8 cellular contexts compared by ENCODE assay signal in the genomic region with DNA sequence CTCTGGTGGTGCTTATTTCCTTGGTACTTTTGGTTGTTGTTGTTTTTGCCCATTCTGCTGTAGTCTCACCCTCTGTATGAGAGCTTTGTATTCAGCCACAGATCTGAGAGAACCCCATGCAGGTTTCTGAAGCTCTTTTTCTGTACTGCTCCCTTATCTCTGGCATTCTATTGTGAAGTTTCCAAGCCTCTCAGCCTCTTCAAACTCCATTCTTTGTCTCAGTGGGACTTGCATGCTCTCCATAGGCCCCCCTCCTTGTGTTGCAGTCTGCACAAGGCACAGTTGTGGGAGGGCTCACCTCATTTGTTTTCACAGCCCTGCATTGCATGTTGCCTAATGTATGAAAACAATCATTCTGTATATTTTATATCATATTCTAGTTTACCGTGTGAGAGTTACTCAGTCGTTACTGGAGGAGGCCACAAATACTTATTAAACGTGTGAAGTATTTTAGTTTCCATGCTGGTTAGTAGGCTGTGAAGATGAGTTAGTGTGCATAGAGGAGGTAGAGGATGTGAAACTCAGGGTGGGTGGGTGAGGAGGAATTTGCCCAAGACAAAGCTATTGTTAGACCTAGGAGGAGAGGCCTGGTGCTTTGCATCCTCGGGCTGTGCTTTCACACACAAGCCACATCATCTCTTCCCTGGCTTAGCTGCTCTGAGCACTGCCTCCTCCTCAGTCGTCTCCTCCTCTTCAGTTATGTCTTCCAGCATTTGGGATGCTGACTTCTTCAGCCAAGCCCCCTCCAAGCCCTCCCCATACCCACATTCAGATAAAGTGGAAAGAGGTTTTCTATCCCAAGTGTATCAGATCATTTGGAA. TPM values are rescaled to one million over a fixed set of nuclear protein-coding genes. Genes with fewer than 3 reads are reported as not detected.
DNase-seq lines count a peak whose midpoint lies in the region; ATAC-seq and TF ChIP-seq lines count a peak whose summit lies in the region.

No MANE protein-coding gene starts in this region.

- H3K4me1 ChIP-seq in BLaER1 treated with 17β-estradiol and CSF1 and Interleukin-3, amounts not matched to agents 10 nM and 100 nM, result peaks cover 86 to 93% (median 88%) of the 10 kb centered on the region in 10 experiments
- H3K4me1 ChIP-seq in uterus (no peaks in the 10 kb centered on the region), smooth muscle cell (ENCODE audit: low read depth) (peaks cover 22% of the 10 kb centered on the region)

- peak overlapping the region; percentile 31 to 80 (median 73); a peak in 20 of 22 replicates for H3K9ac ChIP-seq in BLaER1 treated with 17β-estradiol and CSF1 and Interleukin-3, amounts not matched to agents 10 nM and 100 nM
- H3K9ac ChIP-seq in smooth muscle cell (ENCODE audit: low read depth), result no peak overlapping the region

- 91% methylated on average over 5 of the region's 5 CpGs for WGBS in smooth muscle cell (ENCODE audit: low lambda C conversion rate)

- peak overlapping the region; percentile 98 for H3K27ac Mint-ChIP-seq in activated naive CD4-positive, alpha-beta T cell treated with anti-CD3 and anti-CD28 coated beads, Interleukin-2, amount 10 ng/mL, durations not matched to agents 7 days and 5 days

- H3K27me3 ChIP-seq in BLaER1 treated with 17β-estradiol and CSF1 and Interleukin-3, amounts not matched to agents 10 nM and 100 nM, result no peaks in the 10 kb centered on the region
- H3K27me3 ChIP-seq in uterus (no peaks in the 10 kb centered on the region), smooth muscle cell (ENCODE audit: low read depth) (no peaks in the 10 kb centered on the region)

- H4K20me1 ChIP-seq in BLaER1 treated with 17β-estradiol and CSF1 and Interleukin-3, amounts not matched to agents 10 nM and 100 nM, result no peaks in the 10 kb centered on the region
- no peaks in the 10 kb centered on the region for H4K20me1 ChIP-seq in smooth muscle cell (ENCODE audit: low read depth)

- TF ChIP-seq POLR2A in uterus (IDR thresholded peaks at IDR 0.05), result no peak

- intact Hi-C loops in uterus (cut with DNase I; ENCODE audit: low total_unique reads), result no loop called here

- H3K36me3 Mint-ChIP-seq in activated naive CD4-positive, alpha-beta T cell treated with anti-CD3 and anti-CD28 coated beads, Interleukin-2, amount 10 ng/mL, durations not matched to agents 7 days and 5 days, result peaks cover 12% of the 10 kb centered on the region

- H3K4me1 Mint-ChIP-seq in activated naive CD4-positive, alpha-beta T cell treated with anti-CD3 and anti-CD28 coated beads, Interleukin-2, amount 10 ng/mL, durations not matched to agents 7 days and 5 days, result peaks cover 95% of the 10 kb centered on the region

- TF ChIP-seq CTCF in uterus (IDR thresholded peaks at IDR 0.05) (no peak), smooth muscle cell (IDR thresholded peaks at IDR 0.05; ENCODE audit: borderline replicate concordance, insufficient read depth, poor library complexity, severe bottlenecking) (no peak)

- no peaks in the 10 kb centered on the region for H3K27me3 Mint-ChIP-seq in activated naive CD4-positive, alpha-beta T cell treated with anti-CD3 and anti-CD28 coated beads, Interleukin-2, amount 10 ng/mL, durations not matched to agents 7 days and 5 days

- H3K36me3 ChIP-seq in BLaER1 treated with 17β-estradiol and CSF1 and Interleukin-3, amounts not matched to agents 10 nM and 100 nM, result no peaks in the 10 kb centered on the region
- H3K36me3 ChIP-seq in uterus (no peaks in the 10 kb centered on the region), smooth muscle cell (ENCODE audit: low read depth) (no peaks in the 10 kb centered on the region)

- H3K4me3 ChIP-seq in BLaER1 treated with 17β-estradiol and CSF1 and Interleukin-3, amounts not matched to agents 10 nM and 100 nM, result peak overlapping the region in 6 of 10 experiments; percentile 4 to 24 (median 12); a peak in 9 of 20 replicates
- H3K4me3 ChIP-seq in uterus (no peak overlapping the region), smooth muscle cell (no peak overlapping the region)

- peak overlapping the region; percentile 59 for H3K4me3 Mint-ChIP-seq in activated naive CD4-positive, alpha-beta T cell treated with anti-CD3 and anti-CD28 coated beads, Interleukin-2, amount 10 ng/mL, durations not matched to agents 7 days and 5 days

- peaks cover 9% of the 10 kb centered on the region for H3F3A ChIP-seq in smooth muscle cell (ENCODE audit: low read depth)

- H3K9me3 ChIP-seq in BLaER1 treated with 17β-estradiol and CSF1 and Interleukin-3, amounts not matched to agents 10 nM and 100 nM (replicated peaks in 1 of 11), result no peaks in the 10 kb centered on the region
- H3K9me3 ChIP-seq in uterus (no peaks in the 10 kb centered on the region), smooth muscle cell (replicated peaks; ENCODE audit: low read depth) (no peaks in the 10 kb centered on the region)

- CTCF ChIA-PET in activated naive CD4-positive, alpha-beta T cell treated with anti-CD3 and anti-CD28 coated beads, Interleukin-2, amount 10 ng/mL, durations not matched to agents 7 days and 5 days (lab: Charles Lee), result interaction anchor here (0.6 to 10.7 kb wide), 5 partner anchors 11 to 227 kb away, joined by 3 to 250 read pairs (median 6); partner anchors contain the start of gene DENND2D

- peak; percentile 31 for ATAC-seq in GM19395 (IDR thresholded peaks at IDR 0.05; ENCODE audit: unreplicated experiment)
- ATAC-seq in HG03520 (IDR thresholded peaks at IDR 0.05; ENCODE audit: unreplicated experiment), result peak; percentile 21

- no peak overlapping the region for H2AFZ ChIP-seq in smooth muscle cell (ENCODE audit: low read depth)

- DNase-seq in activated naive CD4-positive, alpha-beta T cell treated with anti-CD3 and anti-CD28 coated beads, Interleukin-2, amount 10 ng/mL, durations not matched to agents 7 days and 5 days, result peak; percentile 66
- DNase-seq in superior temporal gyrus (ENCODE audit: extremely low spot score) (peak; percentile 25), uterus (no peak), smooth muscle cell (lab: John Stamatoyannopoulos, UW; ENCODE audit: unreplicated experiment) (no peak), COLO668 (lab: John Stamatoyannopoulos, UW; ENCODE audit: unreplicated experiment) (no peak)

- peak overlapping the region; percentile 38 to 93 (median 88); a peak in 21 of 22 replicates for H3K27ac ChIP-seq in BLaER1 treated with 17β-estradiol and CSF1 and Interleukin-3, amounts not matched to agents 10 nM and 100 nM
- no peak overlapping the region for H3K27ac ChIP-seq in uterus
- H3K27ac ChIP-seq in smooth muscle cell (ENCODE audit: low read depth), result no peak overlapping the region

- H3K79me2 ChIP-seq in smooth muscle cell (ENCODE audit: low read depth), result no peaks in the 10 kb centered on the region

- H3K9me3 Mint-ChIP-seq in activated naive CD4-positive, alpha-beta T cell treated with anti-CD3 and anti-CD28 coated beads, Interleukin-2, amount 10 ng/mL, durations not matched to agents 7 days and 5 days, result peaks cover 5% of the 10 kb centered on the region

- H3K4me2 ChIP-seq in BLaER1 treated with 17β-estradiol and CSF1 and Interleukin-3, amounts not matched to agents 10 nM and 100 nM, result peak overlapping the region; percentile 85 to 98 (median 94)
- H3K4me2 ChIP-seq in smooth muscle cell, result no peak overlapping the region

RNA-seq across cellular contexts. Expression of gene CHI3L2, which starts 7.8 kb away (rescaled TPM):
- under 1 TPM in 2 of 4 donors, not detected in 2; 0.69 to 0.77 TPM for total RNA-seq in uterus
- total RNA-seq in smooth muscle cell, result 0.54 and 0.90 TPM in 2 replicates
- polyA plus RNA-seq in smooth muscle cell, result 2.0 and 2.4 TPM in 2 replicates

RNA-seq across cellular contexts. Expression of gene DENND2D, which starts 19.2 kb away (rescaled TPM):
- 10 to 100 TPM in 1 of 4 donors, 1 to 10 TPM in 3; 2.3 to 25.9 (median 8.0) TPM for total RNA-seq in uterus
- total RNA-seq in smooth muscle cell, result 1.1 and 3.7 TPM in 2 replicates
- polyA plus RNA-seq in smooth muscle cell, result 0.75 and 2.0 TPM in 2 replicates

Comparison
In these comparisons a context has a peak if more than half of its experiments do, and no peak if none do; other contexts are left out.
1. H3K27ac ChIP-seq: peak in BLaER1 treated with 17β-estradiol and CSF1 and Interleukin-3, amounts not matched to agents 10 nM and 100 nM (11 of 11); none in uterus (0 of 2) and smooth muscle cell (single experiment).
2. H3K4me3 ChIP-seq: peak in BLaER1 treated with 17β-estradiol and CSF1 and Interleukin-3, amounts not matched to agents 10 nM and 100 nM (6 of 10); none in uterus (0 of 2) and smooth muscle cell (single experiment).
3. DNase-seq: peak in activated naive CD4-positive, alpha-beta T cell treated with anti-CD3 and anti-CD28 coated beads, Interleukin-2, amount 10 ng/mL, durations not matched to agents 7 days and 5 days (single experiment) and superior temporal gyrus (single experiment); none in uterus (0 of 2), smooth muscle cell (single experiment) and COLO668 (single experiment).